ENCODE assay signal across 21 cellular contexts in genomic region chr6:81515562-81516453, GRCh38.
A peak's percentile ranks its signal among the peaks of the same experiment; 100 is the strongest.
DNase-seq lines count a peak whose midpoint lies in the region; TF ChIP-seq lines count a peak whose summit lies in the region.
"Had no signal": no experiment of that assay in that cellular context is flagged by ENCODE, and none has a peak within 500 bp of the region (broad histone marks: within the 10 kb centered on the region; RNA-seq: fewer than 3 reads in every experiment).

No MANE protein-coding gene starts in this region.

- H3K4me3 ChIP-seq in HFF-Myc (replicated peaks; ENCODE audit: low read depth, low read length) (no peak overlapping the region), fibroblast of the aortic adventitia (ENCODE audit: low read depth, low read length) (no peak overlapping the region), skeletal muscle cell (ENCODE audit: low read depth, low read length) (no peak overlapping the region)
- no peak overlapping the region for H3K4me3 ChIP-seq in CD4-positive, alpha-beta memory T cell (ENCODE audit: low read length in 2 of 2)
- H3K4me3 ChIP-seq: GM12878, GM23338 had no signal

- no peaks in the 10 kb centered on the region for H3K4me1 ChIP-seq in CD4-positive, alpha-beta memory T cell (ENCODE audit: insufficient read depth, low read length)

- H3K36me3 Mint-ChIP-seq in Calu3 (ENCODE audit: insufficient read depth, unreplicated experiment) = no peaks in the 10 kb centered on the region
- no peaks in the 10 kb centered on the region for H3K36me3 Mint-ChIP-seq in CD4-positive, alpha-beta memory T cell
- H3K36me3 Mint-ChIP-seq: activated naive CD4-positive, alpha-beta T cell treated with anti-CD3 and anti-CD28 coated beads, Interleukin-2, amount 10 ng/mL, durations not matched to agents 7 days and 5 days had no signal

- no TSS peak for BruUV-seq in Calu3 (replicated peaks; lab: Mats Ljungman, UMichigan)

- no peaks in the 10 kb centered on the region for H3K36me3 ChIP-seq in CD4-positive, alpha-beta memory T cell (ENCODE audit: insufficient read depth, low read length)

- H3K27ac Mint-ChIP-seq in Calu3 (ENCODE audit: unreplicated experiment) = no peak overlapping the region
- H3K27ac Mint-ChIP-seq in CD4-positive, alpha-beta memory T cell = no peak overlapping the region
- H3K27ac Mint-ChIP-seq: activated naive CD4-positive, alpha-beta T cell treated with anti-CD3 and anti-CD28 coated beads, Interleukin-2, amount 10 ng/mL, durations not matched to agents 7 days and 5 days; endodermal cell; GM23338; nephron; progenitor cell of endocrine pancreas had no signal

- no peaks in the 10 kb centered on the region for H3K27me3 Mint-ChIP-seq in Calu3 (ENCODE audit: unreplicated experiment)
- H3K27me3 Mint-ChIP-seq in CD4-positive, alpha-beta memory T cell = no peaks in the 10 kb centered on the region
- H3K27me3 Mint-ChIP-seq: activated naive CD4-positive, alpha-beta T cell treated with anti-CD3 and anti-CD28 coated beads, Interleukin-2, amount 10 ng/mL, durations not matched to agents 7 days and 5 days; progenitor cell of endocrine pancreas had no signal

- no peaks in the 10 kb centered on the region for H3K4me1 Mint-ChIP-seq in Calu3 (ENCODE audit: low read depth, unreplicated experiment)
- H3K4me1 Mint-ChIP-seq in CD4-positive, alpha-beta memory T cell = no peaks in the 10 kb centered on the region
- H3K4me1 Mint-ChIP-seq: activated naive CD4-positive, alpha-beta T cell treated with anti-CD3 and anti-CD28 coated beads, Interleukin-2, amount 10 ng/mL, durations not matched to agents 7 days and 5 days; endodermal cell; GM23338; nephron had no signal

- POLR2A ChIA-PET in CD4-positive, alpha-beta memory T cell (lab: Charles Lee; ENCODE audit: partially characterized antibody) = no interaction called here

- H3K9me3 ChIP-seq in CD4-positive, alpha-beta memory T cell (ENCODE audit: control insufficient read depth in 1 of 2, low read length in 2 of 2) = no peaks in the 10 kb centered on the region

- no peak overlapping the region for H3K27ac ChIP-seq in CD4-positive, alpha-beta memory T cell (ENCODE audit: low read depth, low read length)

- H3K4me3 Mint-ChIP-seq in Calu3 (ENCODE audit: low read depth, unreplicated experiment) = no peak overlapping the region
- H3K4me3 Mint-ChIP-seq in CD4-positive, alpha-beta memory T cell = no peak overlapping the region
- H3K4me3 Mint-ChIP-seq: activated naive CD4-positive, alpha-beta T cell treated with anti-CD3 and anti-CD28 coated beads, Interleukin-2, amount 10 ng/mL, durations not matched to agents 7 days and 5 days; endodermal cell; GM23338; nephron had no signal

- TF ChIP-seq CTCF in AG09319 (IDR thresholded peaks at IDR 0.05; ENCODE audit: low read depth, low read length) (no peak), HFF-Myc (IDR thresholded peaks at IDR 0.05; ENCODE audit: low read depth, low read length, missing control alignments) (no peak), fibroblast of the aortic adventitia (IDR thresholded peaks at IDR 0.05; ENCODE audit: insufficient read depth, low read length) (no peak), Calu3 (IDR thresholded peaks at IDR 0.05; ENCODE audit: unreplicated experiment) (no peak)

- peak; percentile 23 for DNase-seq in AG09319 (ENCODE audit: extremely low read depth, low read depth)
- peak; percentile 19 for DNase-seq in HFF-Myc (ENCODE audit: extremely low read depth, low read depth)
- DNase-seq in fibroblast of the aortic adventitia (ENCODE audit: low read depth) = peak; percentile 82
- DNase-seq in skeletal muscle cell (ENCODE audit: low read depth) = peak; percentile 38
- no peak for DNase-seq in activated CD4-positive, alpha-beta T cell treated with anti-CD3 and anti-CD28 coated beads for 48 hours
- DNase-seq in stimulated activated CD4-positive, alpha-beta T cell treated with anti-CD3 and anti-CD28 coated beads, Interleukin-2, amount 100 ng/mL, for 48 hours = no peak
- no peak for DNase-seq in Calu3
- no peak for DNase-seq in CD4-positive, alpha-beta memory T cell
- DNase-seq: activated CD4-positive, alpha-beta T cell treated with anti-CD3 and anti-CD28 coated beads, Interleukin-2, amount 50 U/mL, for 4 hours; activated naive CD4-positive, alpha-beta T cell treated with anti-CD3 and anti-CD28 coated beads, Interleukin-2, amount 10 ng/mL, durations not matched to agents 7 days and 5 days; endodermal cell; midbrain; NCI-H1105; NCI-H524; SHP77; substantia nigra; T-helper 1 cell had no signal

- intact Hi-C loops in Calu3 (cut with micrococcal nuclease; ENCODE audit: unreplicated experiment) = no loop called here
- intact Hi-C loops in CD4-positive, alpha-beta memory T cell (cut with micrococcal nuclease) = no loop called here

- no peaks in the 10 kb centered on the region for H3K27me3 ChIP-seq in CD4-positive, alpha-beta memory T cell (ENCODE audit: insufficient read depth, low read length)

- H3K9me3 Mint-ChIP-seq in Calu3 (ENCODE audit: low read depth, unreplicated experiment) = no peaks in the 10 kb centered on the region
- H3K9me3 Mint-ChIP-seq in CD4-positive, alpha-beta memory T cell = peaks cover 0 to 12% (median 1%) of the 10 kb centered on the region in 8 donors
- H3K9me3 Mint-ChIP-seq: endodermal cell, GM23338, nephron had no signal

- CTCF ChIA-PET in Calu3 (lab: Charles Lee) = no interaction called here
- CTCF ChIA-PET in CD4-positive, alpha-beta memory T cell (lab: Charles Lee; ENCODE audit: partially characterized antibody) = no interaction called here

Comparison
In these comparisons a context has a peak if more than half of its experiments do, and no peak if none do; other contexts are left out.
1. DNase-seq: peak in AG09319 (single experiment), HFF-Myc (single experiment), fibroblast of the aortic adventitia (single experiment) and skeletal muscle cell (single experiment); none in activated CD4-positive, alpha-beta T cell treated with anti-CD3 and anti-CD28 coated beads for 48 hours (single experiment), stimulated activated CD4-positive, alpha-beta T cell treated with anti-CD3 and anti-CD28 coated beads, Interleukin-2, amount 100 ng/mL, for 48 hours (0 of 2), Calu3 (single experiment) and CD4-positive, alpha-beta memory T cell (0 of 5).